In genomic region chr12:58007875-58008274, GRCh38 we compare ENCODE assay signal across 17 cellular contexts.
DNase-seq lines count a peak whose midpoint lies in the region; ATAC-seq and TF ChIP-seq lines count a peak whose summit lies in the region.
"Had no signal": no experiment of that assay in that cellular context is flagged by ENCODE, and none has a peak within 500 bp of the region (broad histone marks: within the 10 kb centered on the region; RNA-seq: fewer than 3 reads in every experiment).

No MANE protein-coding gene starts in this region.

- H3K79me2 ChIP-seq in PC-9 (ENCODE audit: low read depth): no peaks in the 10 kb centered on the region

- H3K4me1 ChIP-seq in PC-9 (replicated peaks; ENCODE audit: insufficient read depth) (no peaks in the 10 kb centered on the region), testis (no peaks in the 10 kb centered on the region)
- H3K4me1 ChIP-seq: SJCRH30 had no signal

- peak overlapping the region; percentile 28; the same call in 1 of the 2 replicates for H2AFZ ChIP-seq in PC-9

- no peak overlapping the region for H3K4me3 Mint-ChIP-seq in stimulated activated naive CD8-positive, alpha-beta T cell treated with anti-CD3 and anti-CD28 coated beads, Interleukin-15, amount 100 ng/mL, for 72 hours
- H3K4me3 Mint-ChIP-seq: CD8-positive, alpha-beta T cell had no signal

- peaks cover 7% of the 10 kb centered on the region for H3K27me3 Mint-ChIP-seq in stimulated activated naive CD8-positive, alpha-beta T cell treated with anti-CD3 and anti-CD28 coated beads, Interleukin-15, amount 100 ng/mL, for 72 hours

- H4K20me1 ChIP-seq in PC-9 (ENCODE audit: insufficient read depth): no peaks in the 10 kb centered on the region

- H3K4me1 Mint-ChIP-seq in stimulated activated naive CD8-positive, alpha-beta T cell treated with anti-CD3 and anti-CD28 coated beads, Interleukin-15, amount 100 ng/mL, for 72 hours: peaks cover 6% of the 10 kb centered on the region

- TF ChIP-seq CTCF in PC-9 (conservative IDR thresholded peaks at IDR 0.05) (no peak), testis (IDR thresholded peaks at IDR 0.05) (no peak)

- H3K27me3 ChIP-seq in PC-9 (ENCODE audit: insufficient read depth, low read depth) (no peaks in the 10 kb centered on the region), testis (no peaks in the 10 kb centered on the region)

- peak; percentile 66 for ATAC-seq in stimulated activated naive CD8-positive, alpha-beta T cell treated with anti-CD3 and anti-CD28 coated beads, Interleukin-15, amount 100 ng/mL, for 72 hours
- ATAC-seq in stimulated activated naive CD8-positive, alpha-beta T cell treated with anti-CD3 and anti-CD28 coated beads, Interleukin-15, Interleukin-2, amounts not matched to agents 100 U/mL and 50 U/mL, for 24 hours: no peak
- ATAC-seq in HG02759 (IDR thresholded peaks at IDR 0.05; ENCODE audit: unreplicated experiment) (peak; percentile 53), HG03025 (IDR thresholded peaks at IDR 0.05; ENCODE audit: low FRiP score, unreplicated experiment) (no peak)
- ATAC-seq: CD8-positive, alpha-beta T cell had no signal

- H3K27ac Mint-ChIP-seq in stimulated activated naive CD8-positive, alpha-beta T cell treated with anti-CD3 and anti-CD28 coated beads, Interleukin-15, amount 100 ng/mL, for 72 hours: no peak overlapping the region
- H3K27ac Mint-ChIP-seq: CD8-positive, alpha-beta T cell had no signal

- no peak for TF ChIP-seq POLR2A in testis (IDR thresholded peaks at IDR 0.05)

- H3K4me3 ChIP-seq in PC-9 (no peak overlapping the region), testis (no peak overlapping the region)
- H3K4me3 ChIP-seq: SJCRH30 had no signal

- H3K27ac ChIP-seq in PC-9: no peak overlapping the region
- H3K27ac ChIP-seq in testis: no peak overlapping the region
- H3K27ac ChIP-seq: RWPE1, SJCRH30 had no signal

- WGBS in testis, 2 donors: 87 to 92% methylated on average over 4 of the region's 4 CpGs

- H3K4me2 ChIP-seq in PC-9: no peak overlapping the region

- no peaks in the 10 kb centered on the region for H3K36me3 ChIP-seq in PC-9 (ENCODE audit: low read depth)
- no peaks in the 10 kb centered on the region for H3K36me3 ChIP-seq in testis (ENCODE audit: low read depth, missing control alignments)
- H3K36me3 ChIP-seq: SJCRH30 had no signal

- H3K9me3 ChIP-seq in PC-9 (ENCODE audit: insufficient read depth, low read depth) (no peaks in the 10 kb centered on the region), testis (no peaks in the 10 kb centered on the region)

- H3K9me3 Mint-ChIP-seq in stimulated activated naive CD8-positive, alpha-beta T cell treated with anti-CD3 and anti-CD28 coated beads, Interleukin-15, amount 100 ng/mL, for 72 hours: peaks cover 0 to 5% of the 10 kb centered on the region in 2 donors
- H3K9me3 Mint-ChIP-seq: CD8-positive, alpha-beta T cell had no signal

- no peaks in the 10 kb centered on the region for H3K9me2 ChIP-seq in PC-9 (ENCODE audit: insufficient read depth)

- CTCF ChIA-PET in PC-9 (lab: Charles Lee): no interaction called here

- intact Hi-C loops in PC-9 (cut with micrococcal nuclease; ENCODE audit: unreplicated experiment) (no loop called here), testis (cut with DNase I; ENCODE audit: low total_unique reads) (no loop called here)

- BruUV-seq in PC-9 (replicated peaks; lab: Mats Ljungman, UMichigan): no TSS peak

- DNase-seq in stimulated activated naive CD8-positive, alpha-beta T cell treated with anti-CD3 and anti-CD28 coated beads, Interleukin-15, amount 100 ng/mL, for 72 hours: no peak
- no peak for DNase-seq in stimulated activated naive CD8-positive, alpha-beta T cell treated with anti-CD3 and anti-CD28 coated beads, Interleukin-15, Interleukin-2, amounts not matched to agents 100 U/mL and 50 U/mL, for 24 hours
- DNase-seq in PC-9 (no peak), testis (no peak), GM19240 (ENCODE audit: insufficient read length, low spot score) (no peak)
- DNase-seq: CD8-positive, alpha-beta T cell; EL; IMR-90; Kasumi-1; NCI-H1417; NCI-H2029; NCI-H510A; NCI-H82; SJCRH30 had no signal

- H3F3A ChIP-seq in PC-9 (ENCODE audit: insufficient read depth, low read depth): no peaks in the 10 kb centered on the region

- POLR2A ChIA-PET in PC-9 (lab: Charles Lee; ENCODE audit: unreplicated experiment): no interaction called here

Comparison
In these comparisons a context has a peak if more than half of its experiments do, and no peak if none do; other contexts are left out.
1. ATAC-seq: peak in stimulated activated naive CD8-positive, alpha-beta T cell treated with anti-CD3 and anti-CD28 coated beads, Interleukin-15, amount 100 ng/mL, for 72 hours (single experiment) and HG02759 (single experiment); none in stimulated activated naive CD8-positive, alpha-beta T cell treated with anti-CD3 and anti-CD28 coated beads, Interleukin-15, Interleukin-2, amounts not matched to agents 100 U/mL and 50 U/mL, for 24 hours (single experiment) and HG03025 (single experiment).